ENCODE assay signal across 1 cellular context in genomic region chr2:131492418-131493198, GRCh38.
TF ChIP-seq lines count a peak whose summit lies in the region.

No MANE protein-coding gene starts in this region.

TF ChIP-seq in K562, 482 proteins besides CTCF, POLR2A, EP300 and RAD21 (continued from another document and continues in another):
- TF ChIP-seq ZBTB26 (CRISPR knock-in tag; IDR thresholded peaks at IDR 0.05) (0 out of 2 replicates have a peak, but pooled peaks have one; percentile 11), MXI1 (IDR thresholded peaks at IDR 0.05; ENCODE audit: low read depth, low read length) (peak; percentile 58; the same call in 1 of the 2 replicates), POU5F1 (IDR thresholded peaks at IDR 0.05; ENCODE audit: borderline replicate concordance, low read depth, low read length, partially characterized antibody) (no peak), CTCFL (IDR thresholded peaks at IDR 0.05; ENCODE audit: borderline replicate concordance, insufficient read depth, low read depth, low read length, poor library complexity, severe bottlenecking) (peak; percentile 95), TBL1XR1 (IDR thresholded peaks at IDR 0.05; ENCODE audit: low read length in 2 of 2) (peak in 1 of 2 experiments; percentile 77; a peak in 1 of 4 replicates), TOE1 (IDR thresholded peaks at IDR 0.05; ENCODE audit: borderline replicate concordance) (peak; percentile 37; the same call in 1 of the 2 replicates), TOE1 (CRISPR knock-in tag; IDR thresholded peaks at IDR 0.05; ENCODE audit: borderline replicate concordance, low read depth) (no peak; the same call in 1 of the 2 replicates), TBP (optimal IDR thresholded peaks at IDR 0.05; ENCODE audit: low read depth, low read length) (peak; percentile 56), HMGN3 (IDR thresholded peaks at IDR 0.05; ENCODE audit: borderline replicate concordance, extremely low read depth, insufficient read length, low read depth, low read length) (peak; percentile 44), TEAD1 (CRISPR knock-in tag; IDR thresholded peaks at IDR 0.05) (peak; percentile 34 to 87; a peak in 3 of 4 replicates), DPF2 (IDR thresholded peaks at IDR 0.05) (peak; percentile 45; the same call in 1 of the 2 replicates), CREM (IDR thresholded peaks at IDR 0.05; ENCODE audit: low read depth) (peak; percentile 99), PHF8 (IDR thresholded peaks at IDR 0.05; ENCODE audit: borderline replicate concordance, low read length) (peak; percentile 72; the same call in 1 of the 2 replicates), CCAR2 (IDR thresholded peaks at IDR 0.05; ENCODE audit: low read depth, low read length) (no peak), MYBL2 (IDR thresholded peaks at IDR 0.05; ENCODE audit: low read depth) (peak; percentile 93), MYBL2 (CRISPR knock-in tag; IDR thresholded peaks at IDR 0.05; ENCODE audit: borderline replicate concordance) (peak; percentile 67; the same call in 1 of the 2 replicates), CHD2 (IDR thresholded peaks at IDR 0.05; ENCODE audit: low read depth, low read length) (0 out of 2 replicates have a peak, but pooled peaks have one; percentile 12), ZBTB1 (CRISPR knock-in tag; IDR thresholded peaks at IDR 0.05; ENCODE audit: borderline replicate concordance, low read depth) (no peak), SMARCE1 (IDR thresholded peaks at IDR 0.05) (peak; percentile 51; the same call in 1 of the 2 replicates), HDAC8 (tag; IDR thresholded peaks at IDR 0.05) (no peak), NFRKB (IDR thresholded peaks at IDR 0.05; ENCODE audit: low read depth) (peak; percentile 63; the same call in 1 of the 2 replicates), POLR2B (IDR thresholded peaks at IDR 0.05; ENCODE audit: low read depth, partially characterized antibody) (peak; percentile 43), E2F1 (CRISPR knock-in tag; IDR thresholded peaks at IDR 0.05) (peak; percentile 100), ZEB2 (IDR thresholded peaks at IDR 0.05) (peak; percentile 70; the same call in 1 of the 2 replicates), REST (CRISPR knock-in tag; IDR thresholded peaks at IDR 0.05; ENCODE audit: low read depth) (no peak), VEZF1 (CRISPR knock-in tag; IDR thresholded peaks at IDR 0.05) (peak; percentile 98), ZNF395 (CRISPR knock-in tag; IDR thresholded peaks at IDR 0.05) (peak; percentile 18; the same call in 1 of the 2 replicates), MAX (CRISPR knock-in tag; IDR thresholded peaks at IDR 0.05) (peak; percentile 89), MYNN (IDR thresholded peaks at IDR 0.05) (0 out of 2 replicates have a peak, but pooled peaks have one; percentile 48), MYNN (CRISPR knock-in tag; IDR thresholded peaks at IDR 0.05) (no peak), IRF2 (CRISPR knock-in tag; IDR thresholded peaks at IDR 0.05) (0 out of 2 replicates have a peak, but pooled peaks have one; percentile 32), ZNF316 (IDR thresholded peaks at IDR 0.05) (no peak), MYC (IDR thresholded peaks at IDR 0.05; ENCODE audit: low read depth, low read length) (peak; percentile 83), MYC (CRISPR knock-in tag; IDR thresholded peaks at IDR 0.05; ENCODE audit: borderline replicate concordance, low read depth) (peak; percentile 66; the same call in 1 of the 2 replicates), LCOR (CRISPR knock-in tag; IDR thresholded peaks at IDR 0.05) (peak; percentile 96; the same call in 1 of the 2 replicates), JUN (IDR thresholded peaks at IDR 0.05; ENCODE audit: borderline replicate concordance, low read depth, low read length) (no peak), JUN (CRISPR knock-in tag; IDR thresholded peaks at IDR 0.05; ENCODE audit: borderline replicate concordance) (no peak; the same call in 1 of the 2 replicates), KLF1 (tag; IDR thresholded peaks at IDR 0.05) (peak; percentile 74), RNF2 (IDR thresholded peaks at IDR 0.05) (peak; percentile 44; the same call in 1 of the 2 replicates), KLF6 (CRISPR knock-in tag; IDR thresholded peaks at IDR 0.05; ENCODE audit: borderline replicate concordance) (peak; percentile 92), GTF2F1 (IDR thresholded peaks at IDR 0.05; ENCODE audit: low read depth, low read length) (peak; percentile 23; the same call in 1 of the 2 replicates), EP400 (IDR thresholded peaks at IDR 0.05) (peak; percentile 96), CREB1 (IDR thresholded peaks at IDR 0.05) (peak; percentile 97), CREB1 (CRISPR knock-in tag; IDR thresholded peaks at IDR 0.05) (peak; percentile 97), FOSL1 (tag; conservative IDR thresholded peaks at IDR 0.05) (peak; percentile 39; the same call in 1 of the 2 replicates), SIN3B (IDR thresholded peaks at IDR 0.05; ENCODE audit: low read depth) (peak; percentile 97), STAT6 (CRISPR knock-in tag; IDR thresholded peaks at IDR 0.05) (peak; percentile 19; the same call in 1 of the 2 replicates), GTF2A2 (tag; IDR thresholded peaks at IDR 0.05) (no peak), ZBTB49 (CRISPR knock-in tag; IDR thresholded peaks at IDR 0.05; ENCODE audit: borderline replicate concordance) (no peak)
